In the genomic region with DNA sequence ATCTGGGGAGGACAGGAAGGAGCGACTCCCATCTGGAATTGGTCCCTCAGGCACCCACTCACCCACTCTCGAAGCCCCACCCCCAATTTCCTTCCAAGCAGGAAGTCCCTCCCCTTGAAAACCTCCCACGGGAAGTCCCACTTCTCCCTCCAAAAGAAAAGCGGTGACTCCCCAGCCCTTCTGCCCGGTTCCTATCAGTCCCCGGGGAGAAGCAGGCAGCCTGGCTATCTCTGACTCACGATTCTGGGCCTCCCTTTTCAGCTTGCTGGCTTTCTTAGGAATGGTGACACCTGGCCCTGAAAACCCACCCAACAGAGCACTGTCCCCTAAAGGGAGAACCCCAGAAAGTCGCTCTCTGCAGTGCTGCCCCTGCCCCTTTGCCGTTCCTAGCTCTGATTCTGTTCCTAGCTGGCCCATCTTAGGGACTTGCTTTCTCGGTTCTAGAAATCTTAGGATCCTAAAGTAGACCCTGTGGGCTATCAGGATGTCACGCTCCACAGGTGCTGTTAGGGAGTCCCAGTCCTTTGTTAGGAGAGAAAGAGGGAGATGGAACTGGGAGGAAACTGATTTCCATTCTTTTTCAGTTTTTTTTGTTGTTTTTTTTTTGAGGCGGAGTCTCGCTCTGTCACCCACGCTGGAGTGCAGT, we compare ENCODE assay signal across 9 cellular contexts. TPM values are rescaled to one million over a fixed set of nuclear protein-coding genes. Genes with fewer than 3 reads are reported as not detected.
DNase-seq lines count a peak whose midpoint lies in the region; ATAC-seq and TF ChIP-seq lines count a peak whose summit lies in the region.
"Had no signal": no experiment of that assay in that cellular context is flagged by ENCODE, and none has a peak within 500 bp of the region (broad histone marks: within the 10 kb centered on the region; RNA-seq: fewer than 3 reads in every experiment).

No MANE protein-coding gene starts in this region.

- H2AFZ ChIP-seq in fibroblast of lung (ENCODE audit: low read length), result no peak overlapping the region

- H3K4me2 ChIP-seq in fibroblast of lung (ENCODE audit: extremely low read depth, insufficient read depth, low read length), result peak overlapping the region; percentile 25

- H3K4me3 ChIP-seq in RWPE2 (ENCODE audit: severe bottlenecking) (no peak overlapping the region), fibroblast of lung (replicated peaks in 1 of 4; ENCODE audit: control extremely low read depth in 1 of 4, insufficient read depth in 1 of 4, low read depth in 3 of 4, low read length in 4 of 4) (no peak overlapping the region), skin epidermis (no peak overlapping the region)

- H3K79me2 ChIP-seq in fibroblast of lung (ENCODE audit: control insufficient read depth, insufficient read depth, low read length), result peaks cover 32% of the 10 kb centered on the region

- TF ChIP-seq CTCF in RWPE2 (IDR thresholded peaks at IDR 0.05; ENCODE audit: poor library complexity, severe bottlenecking) (no peak), fibroblast of lung (conservative IDR thresholded peaks at IDR 0.05 in 1 of 2, IDR thresholded peaks at IDR 0.05 in 1 of 2; ENCODE audit: low read depth in 1 of 2, low read length in 2 of 2) (no peak)

- no peaks in the 10 kb centered on the region for H3K27me3 ChIP-seq in RWPE2 (ENCODE audit: insufficient read depth, poor library complexity, severe bottlenecking)
- H3K27me3 ChIP-seq in fibroblast of lung (ENCODE audit: control insufficient read depth, insufficient read depth, low read length), result no peaks in the 10 kb centered on the region

- H3K4me1 ChIP-seq in RWPE2 (ENCODE audit: insufficient read depth, poor library complexity, severe bottlenecking), result no peaks in the 10 kb centered on the region
- H3K4me1 ChIP-seq in fibroblast of lung (ENCODE audit: control insufficient read depth, extremely low read depth, insufficient read depth, low read length), result peaks cover 8% of the 10 kb centered on the region

- peak; percentile 48 for DNase-seq in EH (ENCODE audit: low read depth)
- no peak for DNase-seq in RWPE2 (ENCODE audit: low spot score)
- peak in 1 of 2 donors; percentile 39 for DNase-seq in fibroblast of lung (ENCODE audit: low read depth in 2 of 2)
- DNase-seq in stimulated activated naive CD4-positive, alpha-beta T cell (lab: John Stamatoyannopoulos, UW), result no peak
- no peak for DNase-seq in amniotic stem cell (lab: John Stamatoyannopoulos, UW)
- no peak for DNase-seq in NCI-H146 (lab: John Stamatoyannopoulos, UW)
- DNase-seq: activated CD4-positive, CD25-positive, alpha-beta regulatory T cell had no signal

- no peaks in the 10 kb centered on the region for H3K9me3 ChIP-seq in RWPE2 (ENCODE audit: severe bottlenecking)
- H3K9me3 ChIP-seq in fibroblast of lung (ENCODE audit: control insufficient read depth, insufficient read depth, low read depth, low read length), result no peaks in the 10 kb centered on the region

- H3K36me3 ChIP-seq in RWPE2 (ENCODE audit: low read depth), result peaks cover 22% of the 10 kb centered on the region
- peaks cover 5% of the 10 kb centered on the region for H3K36me3 ChIP-seq in fibroblast of lung (ENCODE audit: control insufficient read depth, insufficient read depth, low read length)

- no peak overlapping the region for H3K9ac ChIP-seq in fibroblast of lung (ENCODE audit: insufficient read depth, low read length)

- H3K27ac ChIP-seq in RWPE2 (ENCODE audit: poor library complexity, severe bottlenecking), result peak overlapping the region; percentile 19
- H3K27ac ChIP-seq in fibroblast of lung (ENCODE audit: insufficient read depth, low read length), result peak overlapping the region; percentile 32
- H3K27ac ChIP-seq in skin epidermis, result peak overlapping the region in 14 of 21 experiments; percentile 11 to 76 (median 65)

- no peak for ATAC-seq in RWPE2 (ENCODE audit: low read depth)
- no peak for ATAC-seq in HG02798 (IDR thresholded peaks at IDR 0.05; ENCODE audit: poor library complexity, unreplicated experiment)

- no peaks in the 10 kb centered on the region for H4K20me1 ChIP-seq in fibroblast of lung (ENCODE audit: control insufficient read depth, extremely low read depth, insufficient read depth, low read length)

RNA-seq across cellular contexts. Expression of gene TSC22D4, which starts 6.0 kb away (rescaled TPM):
- 15.2 and 21.1 TPM in 2 replicates for total RNA-seq in fibroblast of lung
- 13.2 and 15.3 TPM in 2 replicates for polyA plus RNA-seq in fibroblast of lung
- 25.5 and 29.3 TPM in 2 replicates for polyA plus RNA-seq in fibroblast of lung (2012)
- 24.8 and 29.4 TPM in 2 replicates for polyA minus RNA-seq in fibroblast of lung (ENCODE audit: low replicate concordance)

RNA-seq across cellular contexts. Expression of gene SPACDR, which starts 8.9 kb away (rescaled TPM):
- total RNA-seq in fibroblast of lung, result under 0.01 and 0.50 TPM in 2 replicates
- 0.25 and 0.60 TPM in 2 replicates for polyA plus RNA-seq in fibroblast of lung
- polyA plus RNA-seq in fibroblast of lung (2012), result 0.79 and 0.85 TPM in 2 replicates
- not detected in 2 replicates for polyA minus RNA-seq in fibroblast of lung (ENCODE audit: low replicate concordance)

RNA-seq across cellular contexts. Expression of gene NYAP1, which starts 10.8 kb away (rescaled TPM):
- total RNA-seq in fibroblast of lung, result 0.26 and 0.33 TPM in 2 replicates
- polyA plus RNA-seq in fibroblast of lung, result 0.09 and 0.18 TPM in 2 replicates
- 0.21 and 0.37 TPM in 2 replicates for polyA plus RNA-seq in fibroblast of lung (2012)
- 0.11 TPM in 1 of 2 replicates, not detected in the other for polyA minus RNA-seq in fibroblast of lung (ENCODE audit: low replicate concordance)

RNA-seq across cellular contexts. Expression of gene PPP1R35, which starts 36.7 kb away (rescaled TPM):
- 18.2 and 18.3 TPM in 2 replicates for total RNA-seq in fibroblast of lung
- polyA plus RNA-seq in fibroblast of lung, result 7.0 and 9.8 TPM in 2 replicates
- polyA plus RNA-seq in fibroblast of lung (2012), result 14.1 and 25.5 TPM in 2 replicates
- 1.8 and 6.2 TPM in 2 replicates for polyA minus RNA-seq in fibroblast of lung (ENCODE audit: low replicate concordance)

RNA-seq across cellular contexts. Expression of gene MEPCE, which starts 43.3 kb away (rescaled TPM):
- 24.4 and 26.6 TPM in 2 replicates for total RNA-seq in fibroblast of lung
- polyA plus RNA-seq in fibroblast of lung, result 11.4 and 17.6 TPM in 2 replicates
- polyA plus RNA-seq in fibroblast of lung (2012), result 22.1 and 32.1 TPM in 2 replicates
- polyA minus RNA-seq in fibroblast of lung (ENCODE audit: low replicate concordance), result 36.7 and 53.3 TPM in 2 replicates
